20 cellular contexts compared by ENCODE assay signal in genomic region chr11:27192184-27192583, GRCh38.
"Had no signal": no experiment of that assay in that cellular context is flagged by ENCODE, and none has a peak within 500 bp of the region (broad histone marks: within the 10 kb centered on the region; RNA-seq: fewer than 3 reads in every experiment).

No MANE protein-coding gene starts in this region.

- H3K27ac ChIP-seq: HL-60, RWPE1 had no signal

- H3K4me1 Mint-ChIP-seq: IgD-negative memory B cell had no signal

- H3K9me3 ChIP-seq: SK-N-SH had no signal

- H3K4me2 ChIP-seq: SK-N-SH had no signal

- H3K4me3 Mint-ChIP-seq: IgD-negative memory B cell had no signal

- H3K9ac ChIP-seq: SK-N-SH had no signal

- DNase-seq: KBM-7, MV-4-11, NCI-H1048, NCI-H1105, NCI-H1417, NCI-H1436 treated with DMSO at 0.1 percent for 48 hours, NCI-H1694, NCI-H187 treated with DMSO at 0.1 percent for 48 hours, NCI-H2029 treated with DMSO at 0.1 percent for 48 hours, NCI-H2107, NCI-H2227 treated with DMSO at 0.1 percent for 48 hours, NCI-H524, NCI-H526 treated with DMSO at 0.1 percent for 48 hours, NCI-H748 treated with DMSO at 0.1 percent for 48 hours, SHP77, SK-N-SH, SW 1271 had no signal

- H3K27ac Mint-ChIP-seq: IgD-negative memory B cell had no signal

- H3K36me3 Mint-ChIP-seq: IgD-negative memory B cell had no signal
